In genomic region chr6:135117413-135117968, GRCh38 we compare ENCODE assay signal across 18 cellular contexts.
DNase-seq lines count a peak whose midpoint lies in the region; ATAC-seq and TF ChIP-seq lines count a peak whose summit lies in the region.
"Had no signal": no experiment of that assay in that cellular context is flagged by ENCODE, and none has a peak within 500 bp of the region (broad histone marks: within the 10 kb centered on the region; RNA-seq: fewer than 3 reads in every experiment).

No MANE protein-coding gene starts in this region.

- peak overlapping the region; percentile 95 for H3K27ac Mint-ChIP-seq in activated T-helper 2 cell treated with anti-CD3 and anti-CD28 coated beads, Interferon-gamma antibody, Interleukin-2, Interleukin-4, amounts not matched to agents 10 μg/mL and 5 μg/mL and 100 μg/mL, durations not matched to agents 14 hours and 24 hours and 36 hours

- no peak overlapping the region for H3K4me3 ChIP-seq in heart left ventricle
- H3K4me3 ChIP-seq: coronary artery, esophagus muscularis mucosa, upper lobe of right lung had no signal

- H3K27me3 ChIP-seq in heart left ventricle, result peaks cover 0 to 4% (median 0%) of the 10 kb centered on the region in 9 donors
- H3K27me3 ChIP-seq: esophagus muscularis mucosa, upper lobe of right lung had no signal

- peaks cover 7% of the 10 kb centered on the region for H3K9me3 Mint-ChIP-seq in activated T-helper 2 cell treated with anti-CD3 and anti-CD28 coated beads, Interferon-gamma antibody, Interleukin-2, Interleukin-4, amounts not matched to agents 10 μg/mL and 5 μg/mL and 100 μg/mL, durations not matched to agents 14 hours and 24 hours and 36 hours

- WGBS in heart left ventricle, 4 donors, result 77 to 83% (median 78%) methylated on average over 3 of the region's 3 CpGs

- peaks cover 74% of the 10 kb centered on the region for H3K4me1 Mint-ChIP-seq in activated T-helper 2 cell treated with anti-CD3 and anti-CD28 coated beads, Interferon-gamma antibody, Interleukin-2, Interleukin-4, amounts not matched to agents 10 μg/mL and 5 μg/mL and 100 μg/mL, durations not matched to agents 14 hours and 24 hours and 36 hours (ENCODE audit: low read depth)

- intact Hi-C loops in activated T-helper 2 cell treated with anti-CD3 and anti-CD28 coated beads, Interferon-gamma antibody, Interleukin-2, Interleukin-4, amounts not matched to agents 10 μg/mL and 5 μg/mL and 100 μg/mL, durations not matched to agents 14 hours and 24 hours and 36 hours (cut with micrococcal nuclease), result loop anchor here (1.0 to 10.0 kb wide), 2 partner anchors 11 to 177 kb away; no protein-coding TSS in a partner anchor
- intact Hi-C loops in heart left ventricle (cut with DNase I), result no loop called here

- peak overlapping the region; percentile 55 for H3K4me3 Mint-ChIP-seq in activated T-helper 2 cell treated with anti-CD3 and anti-CD28 coated beads, Interferon-gamma antibody, Interleukin-2, Interleukin-4, amounts not matched to agents 10 μg/mL and 5 μg/mL and 100 μg/mL, durations not matched to agents 14 hours and 24 hours and 36 hours (ENCODE audit: low read depth)

- peaks cover 0 to 3% (median 0%) of the 10 kb centered on the region in 12 donors for H3K9me3 ChIP-seq in heart left ventricle
- H3K9me3 ChIP-seq: BE2C, esophagus muscularis mucosa, upper lobe of right lung had no signal

- no peak overlapping the region for H3K27ac ChIP-seq in heart left ventricle
- H3K27ac ChIP-seq: coronary artery, esophagus muscularis mucosa, upper lobe of right lung had no signal

- no peaks in the 10 kb centered on the region for H3K36me3 ChIP-seq in heart left ventricle
- H3K36me3 ChIP-seq: BE2C, esophagus muscularis mucosa, upper lobe of right lung had no signal

- DNase-seq in stimulated activated CD4-positive, alpha-beta T cell treated with anti-CD3 and anti-CD28 coated beads, Interleukin-4, amount 100 ng/mL, for 24 hours, result peak; percentile 32
- no peak for DNase-seq in stimulated activated CD4-positive, alpha-beta T cell treated with anti-CD3 and anti-CD28 coated beads, Interleukin-4, amount 100 ng/mL, for 4 hours
- DNase-seq in activated T-helper 2 cell treated with anti-CD3 and anti-CD28 coated beads, Interferon-gamma antibody, Interleukin-2, Interleukin-4, amounts not matched to agents 10 μg/mL and 5 μg/mL and 100 μg/mL, durations not matched to agents 14 hours and 24 hours and 36 hours (ENCODE audit: low spot score), result peak; percentile 19
- DNase-seq in dermis blood vessel endothelial cell (no peak), heart left ventricle (no peak)
- DNase-seq: activated CD8-positive, alpha-beta memory T cell treated with anti-CD3 and anti-CD28 coated beads for 24 hours; aorta; BE2C; GOT3; NCI-H187; NCI-H526; posterior cingulate gyrus; upper lobe of right lung had no signal

- ATAC-seq in HG03039 (IDR thresholded peaks at IDR 0.05; ENCODE audit: unreplicated experiment) (peak; percentile 36), HG02970 (IDR thresholded peaks at IDR 0.05; ENCODE audit: low FRiP score, unreplicated experiment) (no peak), heart left ventricle (no peak), HG03139 (IDR thresholded peaks at IDR 0.05; ENCODE audit: unreplicated experiment) (no peak)
- ATAC-seq: upper lobe of right lung had no signal

- H3K36me3 Mint-ChIP-seq in activated T-helper 2 cell treated with anti-CD3 and anti-CD28 coated beads, Interferon-gamma antibody, Interleukin-2, Interleukin-4, amounts not matched to agents 10 μg/mL and 5 μg/mL and 100 μg/mL, durations not matched to agents 14 hours and 24 hours and 36 hours (ENCODE audit: low read depth), result peaks cover 7% of the 10 kb centered on the region

- TF ChIP-seq CTCF in heart left ventricle (IDR thresholded peaks at IDR 0.05), result no peak

- H3K27me3 Mint-ChIP-seq in activated T-helper 2 cell treated with anti-CD3 and anti-CD28 coated beads, Interferon-gamma antibody, Interleukin-2, Interleukin-4, amounts not matched to agents 10 μg/mL and 5 μg/mL and 100 μg/mL, durations not matched to agents 14 hours and 24 hours and 36 hours (ENCODE audit: low read depth), result no peaks in the 10 kb centered on the region

- peaks cover 0 to 10% (median 0%) of the 10 kb centered on the region in 12 donors for H3K4me1 ChIP-seq in heart left ventricle
- H3K4me1 ChIP-seq: BE2C, esophagus muscularis mucosa, upper lobe of right lung had no signal

- TF ChIP-seq POLR2A in heart left ventricle (IDR thresholded peaks at IDR 0.05), result no peak

Comparison
In these comparisons a context has a peak if more than half of its experiments do, and no peak if none do; other contexts are left out.
1. DNase-seq: peak in stimulated activated CD4-positive, alpha-beta T cell treated with anti-CD3 and anti-CD28 coated beads, Interleukin-4, amount 100 ng/mL, for 24 hours (single experiment) and activated T-helper 2 cell treated with anti-CD3 and anti-CD28 coated beads, Interferon-gamma antibody, Interleukin-2, Interleukin-4, amounts not matched to agents 10 μg/mL and 5 μg/mL and 100 μg/mL, durations not matched to agents 14 hours and 24 hours and 36 hours (single experiment); none in stimulated activated CD4-positive, alpha-beta T cell treated with anti-CD3 and anti-CD28 coated beads, Interleukin-4, amount 100 ng/mL, for 4 hours (0 of 2), dermis blood vessel endothelial cell (single experiment) and heart left ventricle (0 of 5).